ENCODE assay signal across 9 cellular contexts in genomic region chr18:21742323-21742687, GRCh38. TPM values are rescaled to one million over a fixed set of nuclear protein-coding genes. Genes with fewer than 3 reads are reported as not detected.
DNase-seq lines count a peak whose midpoint lies in the region; ATAC-seq and TF ChIP-seq lines count a peak whose summit lies in the region.
"Had no signal": no experiment of that assay in that cellular context is flagged by ENCODE, and none has a peak within 500 bp of the region (broad histone marks: within the 10 kb centered on the region; RNA-seq: fewer than 3 reads in every experiment).

No MANE protein-coding gene starts in this region.

- no peak for ATAC-seq in thoracic aorta (ENCODE audit: insufficient number of reproducible peaks, low FRiP score, low read depth)
- no peak for ATAC-seq in HG03442 (IDR thresholded peaks at IDR 0.05; ENCODE audit: unreplicated experiment)
- no peak for ATAC-seq in GM19452 (IDR thresholded peaks at IDR 0.05; ENCODE audit: unreplicated experiment)

- peak overlapping the region; percentile 89 for H3K4me3 ChIP-seq in thoracic aorta

- H3K9me3 ChIP-seq in thoracic aorta: no peaks in the 10 kb centered on the region

- peaks cover 57% of the 10 kb centered on the region for H3K4me1 Mint-ChIP-seq in activated T-cell treated with anti-CD3 and anti-CD28 coated beads, Interleukin-2, amount 50 U/mL, for 24 hours (ENCODE audit: low read depth)
- peaks cover 56% of the 10 kb centered on the region for H3K4me1 Mint-ChIP-seq in activated T-helper 1 cell treated with anti-CD3 and anti-CD28 coated beads, Interleukin-12 subunit alpha, Interleukin-12 subunit beta, Interleukin-2, Interleukin-4 antibody, amounts not matched to agents 30 ng/mL and 10 ng/mL and 1 ng/mL, durations not matched to agents 14 hours and 24 hours and 36 hours (ENCODE audit: low read depth)

- H3K36me3 Mint-ChIP-seq in activated T-cell treated with anti-CD3 and anti-CD28 coated beads, Interleukin-2, amount 50 U/mL, for 24 hours (ENCODE audit: low read depth): peaks cover 11% of the 10 kb centered on the region
- peaks cover 6% of the 10 kb centered on the region for H3K36me3 Mint-ChIP-seq in activated T-helper 1 cell treated with anti-CD3 and anti-CD28 coated beads, Interleukin-12 subunit alpha, Interleukin-12 subunit beta, Interleukin-2, Interleukin-4 antibody, amounts not matched to agents 30 ng/mL and 10 ng/mL and 1 ng/mL, durations not matched to agents 14 hours and 24 hours and 36 hours (ENCODE audit: low read depth)

- peak overlapping the region in 1 of 2 donors; percentile 99 for H3K27ac ChIP-seq in thoracic aorta

- H3K4me1 ChIP-seq in thoracic aorta (ENCODE audit: control insufficient read depth in 1 of 2, low read depth in 2 of 2): peaks cover 19 to 38% of the 10 kb centered on the region in 2 donors

- H3K36me3 ChIP-seq in thoracic aorta: no peaks in the 10 kb centered on the region

- intact Hi-C loops in activated T-helper 1 cell treated with anti-CD3 and anti-CD28 coated beads, Interleukin-12 subunit alpha, Interleukin-12 subunit beta, Interleukin-2, Interleukin-4 antibody, amounts not matched to agents 30 ng/mL and 10 ng/mL and 1 ng/mL, durations not matched to agents 14 hours and 24 hours and 36 hours (cut with micrococcal nuclease): loop anchor here (5.0 kb wide), 1 partner anchor 1190 kb away; the partner anchor contains the start of gene RBBP8

- peak overlapping the region; percentile 84 for H3K4me3 Mint-ChIP-seq in activated T-cell treated with anti-CD3 and anti-CD28 coated beads, Interleukin-2, amount 50 U/mL, for 24 hours
- peak overlapping the region; percentile 85 for H3K4me3 Mint-ChIP-seq in activated T-helper 1 cell treated with anti-CD3 and anti-CD28 coated beads, Interleukin-12 subunit alpha, Interleukin-12 subunit beta, Interleukin-2, Interleukin-4 antibody, amounts not matched to agents 30 ng/mL and 10 ng/mL and 1 ng/mL, durations not matched to agents 14 hours and 24 hours and 36 hours

- H3K27ac Mint-ChIP-seq in activated T-cell treated with anti-CD3 and anti-CD28 coated beads, Interleukin-2, amount 50 U/mL, for 24 hours: peak overlapping the region; percentile 84
- peak overlapping the region; percentile 58 for H3K27ac Mint-ChIP-seq in activated T-helper 1 cell treated with anti-CD3 and anti-CD28 coated beads, Interleukin-12 subunit alpha, Interleukin-12 subunit beta, Interleukin-2, Interleukin-4 antibody, amounts not matched to agents 30 ng/mL and 10 ng/mL and 1 ng/mL, durations not matched to agents 14 hours and 24 hours and 36 hours

- TF ChIP-seq CTCF in thoracic aorta (IDR thresholded peaks at IDR 0.05): no peak

- no peaks in the 10 kb centered on the region for H3K27me3 ChIP-seq in thoracic aorta (replicated peaks; ENCODE audit: insufficient read depth)

- no peaks in the 10 kb centered on the region for H3K9me3 Mint-ChIP-seq in activated T-cell treated with anti-CD3 and anti-CD28 coated beads, Interleukin-2, amount 50 U/mL, for 24 hours
- peaks cover 4% of the 10 kb centered on the region for H3K9me3 Mint-ChIP-seq in activated T-helper 1 cell treated with anti-CD3 and anti-CD28 coated beads, Interleukin-12 subunit alpha, Interleukin-12 subunit beta, Interleukin-2, Interleukin-4 antibody, amounts not matched to agents 30 ng/mL and 10 ng/mL and 1 ng/mL, durations not matched to agents 14 hours and 24 hours and 36 hours

- H3K27me3 Mint-ChIP-seq in activated T-cell treated with anti-CD3 and anti-CD28 coated beads, Interleukin-2, amount 50 U/mL, for 24 hours: no peaks in the 10 kb centered on the region
- peaks cover 13% of the 10 kb centered on the region for H3K27me3 Mint-ChIP-seq in activated T-helper 1 cell treated with anti-CD3 and anti-CD28 coated beads, Interleukin-12 subunit alpha, Interleukin-12 subunit beta, Interleukin-2, Interleukin-4 antibody, amounts not matched to agents 30 ng/mL and 10 ng/mL and 1 ng/mL, durations not matched to agents 14 hours and 24 hours and 36 hours (ENCODE audit: insufficient read depth)

- no peak for DNase-seq in activated T-cell treated with anti-CD3 and anti-CD28 coated beads, Interleukin-2, amount 50 U/mL, for 24 hours
- DNase-seq in activated T-cell treated with anti-CD3 and anti-CD28 coated beads, Interleukin-2, amount 50 U/mL, for 48 hours: no peak
- DNase-seq in activated T-helper 1 cell treated with anti-CD3 and anti-CD28 coated beads, Interleukin-12 subunit alpha, Interleukin-12 subunit beta, Interleukin-2, Interleukin-4 antibody, amounts not matched to agents 30 ng/mL and 10 ng/mL and 1 ng/mL, durations not matched to agents 14 hours and 24 hours and 36 hours (ENCODE audit: low spot score): no peak
- DNase-seq in iris pigment epithelial cell (ENCODE audit: low read depth): peak; percentile 18
- DNase-seq in thoracic aorta (ENCODE audit: low spot score): no peak
- DNase-seq in iPS-NIHi11 (ENCODE audit: low spot score): no peak
- DNase-seq: cortex of kidney had no signal

RNA-seq across cellular contexts. Expression of gene MIB1, which starts 1.7 kb away (rescaled TPM):
- total RNA-seq in activated T-helper 1 cell treated with anti-CD3 and anti-CD28 coated beads, Interleukin-12 subunit alpha, Interleukin-12 subunit beta, Interleukin-2, Interleukin-4 antibody, amounts not matched to agents 30 ng/mL and 10 ng/mL and 1 ng/mL, durations not matched to agents 14 hours and 24 hours and 36 hours: 29.8 and 31.7 TPM in 2 replicates
- total RNA-seq in thoracic aorta: 10 to 100 TPM; 37.9 to 53.6 TPM

RNA-seq across cellular contexts. Expression of gene ABHD3, which starts 37.7 kb away (rescaled TPM):
- total RNA-seq in activated T-helper 1 cell treated with anti-CD3 and anti-CD28 coated beads, Interleukin-12 subunit alpha, Interleukin-12 subunit beta, Interleukin-2, Interleukin-4 antibody, amounts not matched to agents 30 ng/mL and 10 ng/mL and 1 ng/mL, durations not matched to agents 14 hours and 24 hours and 36 hours: 29.2 and 36.0 TPM in 2 replicates
- 10 to 100 TPM in 1 of 2 donors, 1 to 10 TPM in 1; 8.5 to 14.4 TPM for total RNA-seq in thoracic aorta
